21 cellular contexts compared by ENCODE assay signal in genomic region chr14:69882086-69882864, GRCh38. TPM values are rescaled to one million over a fixed set of nuclear protein-coding genes. Genes with fewer than 3 reads are reported as not detected.
DNase-seq lines count a peak whose midpoint lies in the region; ATAC-seq, FAIRE-seq and TF ChIP-seq lines count a peak whose summit lies in the region.
"Had no signal": no experiment of that assay in that cellular context is flagged by ENCODE, and none has a peak within 500 bp of the region (broad histone marks: within the 10 kb centered on the region; RNA-seq: fewer than 3 reads in every experiment).

No MANE protein-coding gene starts in this region.

- no peak overlapping the region for H2AK5ac ChIP-seq in neuronal stem cell (ENCODE audit: low read depth, low read length)

- H3K4me2 ChIP-seq in neuronal stem cell (ENCODE audit: insufficient read depth, low read length, poor library complexity, severe bottlenecking) = peak overlapping the region; percentile 58

- H3K79me1 ChIP-seq in neuronal stem cell (ENCODE audit: low read depth, low read length) = peaks cover 7% of the 10 kb centered on the region

- TF ChIP-seq POLR2A in GM18505 (IDR thresholded peaks at IDR 0.05; ENCODE audit: borderline replicate concordance, extremely low read depth, insufficient read depth, insufficient read length) = no peak

- peak overlapping the region; percentile 91 for H3K4me3 ChIP-seq in ectodermal cell (ENCODE audit: insufficient read depth, low read depth, low read length)
- peak overlapping the region; percentile 10 to 87 for H3K4me3 ChIP-seq in neuronal stem cell (ENCODE audit: low read length in 2 of 2)
- H3K4me3 ChIP-seq: pancreas had no signal

- H3K4ac ChIP-seq in neuronal stem cell (ENCODE audit: low read length) = no peak overlapping the region

- H4K8ac ChIP-seq in neuronal stem cell (ENCODE audit: low read depth, low read length) = no peak overlapping the region

- peak; percentile 44 for DNase-seq in D721Med (ENCODE audit: insufficient read length, low spot score)
- peak; percentile 29 for DNase-seq in NCI-H2227 (lab: John Stamatoyannopoulos, UW; ENCODE audit: unreplicated experiment)
- DNase-seq in neuronal stem cell (ENCODE audit: low spot score) = no peak
- DNase-seq: activated CD4-positive, alpha-beta T cell treated with anti-CD3 and anti-CD28 coated beads, Interleukin-2, amount 50 U/mL, for 1 hour; activated naive CD8-positive, alpha-beta T cell treated with anti-CD3 and anti-CD28 coated beads, Interleukin-2, amount 10 ng/mL, durations not matched to agents 7 days and 5 days; CD8-positive, alpha-beta memory T cell; DMS79; endodermal cell; left cardiac atrium; NCI-H187; pancreas; substantia nigra; T-helper 2 cell had no signal

- no peak overlapping the region for H2BK5ac ChIP-seq in neuronal stem cell (ENCODE audit: low read length)

- H3K36me3 ChIP-seq in ectodermal cell (ENCODE audit: control insufficient read depth, insufficient read depth, low read length) (no peaks in the 10 kb centered on the region), neuronal stem cell (replicated peaks in 1 of 2; ENCODE audit: control insufficient read depth in 2 of 2, insufficient read depth in 2 of 2, low read length in 2 of 2) (peaks cover 0 to 19% of the 10 kb centered on the region in 2 donors)
- H3K36me3 ChIP-seq: pancreas had no signal

- ATAC-seq in HG02759 (IDR thresholded peaks at IDR 0.05; ENCODE audit: unreplicated experiment) (no peak), GM18505 (IDR thresholded peaks at IDR 0.05; ENCODE audit: unreplicated experiment) (no peak), GM18511 (IDR thresholded peaks at IDR 0.05; ENCODE audit: unreplicated experiment) (no peak)
- ATAC-seq: activated T-helper 17 cell treated with anti-CD3 and anti-CD28 coated beads, Interleukin-2, amount 50 U/mL, for 72 hours; left cardiac atrium; pancreas; sciatic nerve had no signal

- H3K18ac ChIP-seq in neuronal stem cell (ENCODE audit: low read length) = no peak overlapping the region

- H3K27me3 ChIP-seq in ectodermal cell (ENCODE audit: control insufficient read depth, insufficient read depth, low read length, poor library complexity, severe bottlenecking) (no peaks in the 10 kb centered on the region), neuronal stem cell (ENCODE audit: control insufficient read depth in 3 of 3, insufficient read depth in 3 of 3, low read depth in 1 of 3, low read length in 3 of 3) (no peaks in the 10 kb centered on the region)

- no peak for TF ChIP-seq CTCF in D721Med (IDR thresholded peaks at IDR 0.05; ENCODE audit: insufficient read depth, missing control alignments)

- H3K9ac ChIP-seq in neuronal stem cell (ENCODE audit: low read depth, low read length, poor library complexity) = no peak overlapping the region

- no peak overlapping the region for H3K14ac ChIP-seq in neuronal stem cell (ENCODE audit: low read length)

- H3K9me3 ChIP-seq in ectodermal cell (ENCODE audit: control insufficient read depth, low read length) (no peaks in the 10 kb centered on the region), neuronal stem cell (replicated peaks in 1 of 2; ENCODE audit: control insufficient read depth in 2 of 2, insufficient read depth in 1 of 2, low read depth in 1 of 2, low read length in 2 of 2) (peaks cover 0 to 26% of the 10 kb centered on the region in 2 donors)
- H3K9me3 ChIP-seq: pancreas had no signal

- no peak overlapping the region for H3K23ac ChIP-seq in neuronal stem cell (ENCODE audit: low read depth, low read length, poor library complexity)

- no peak overlapping the region for H2AFZ ChIP-seq in neuronal stem cell (ENCODE audit: low read length)

- no peak overlapping the region for H2BK120ac ChIP-seq in neuronal stem cell (ENCODE audit: low read depth, low read length)

- H3K4me1 ChIP-seq in ectodermal cell (ENCODE audit: control insufficient read depth, insufficient read depth, low read length) (peaks cover 33% of the 10 kb centered on the region), neuronal stem cell (ENCODE audit: control insufficient read depth in 2 of 2, insufficient read depth in 1 of 2, low read depth in 1 of 2, low read length in 2 of 2) (peaks cover 10 to 17% of the 10 kb centered on the region in 2 donors)

- H2BK12ac ChIP-seq in neuronal stem cell (ENCODE audit: low read length) = no peak overlapping the region

- peak overlapping the region; percentile 90 for H3K27ac ChIP-seq in ectodermal cell (ENCODE audit: insufficient read depth, low read depth, low read length, poor library complexity, severe bottlenecking)
- H3K27ac ChIP-seq in neuronal stem cell (replicated peaks; ENCODE audit: low read length) = peak overlapping the region; percentile 84
- H3K27ac ChIP-seq: pancreas, VCaP had no signal

- no peak overlapping the region for H4K91ac ChIP-seq in neuronal stem cell (ENCODE audit: low read depth, low read length, poor library complexity)

- H2BK15ac ChIP-seq in neuronal stem cell (ENCODE audit: low read length) = no peak overlapping the region

- WGBS in ectodermal cell, 2 experiments = 45 to 57% methylated on average over 11 of the region's 11 CpGs
- WGBS in neuronal stem cell (ENCODE audit: extremely low coverage in 2 of 2, insufficient read length in 2 of 2, insufficient replicate concordance in 1 of 2), 2 donors = no CpG with 5 or more reads among the region's 11 CpGs

- no peak for FAIRE-seq in D721Med (lab: Jason Lieb, UNC)
- FAIRE-seq: colon, pancreas had no signal

RNA-seq across cellular contexts. Expression of gene SMOC1, which starts 3.1 kb away (rescaled TPM):
- polyA plus RNA-seq in ectodermal cell (2013, experiment 1 of 4) = 87.3 TPM
- polyA plus RNA-seq in ectodermal cell (2013, experiment 2 of 4) = 109 TPM
- 87.5 TPM for polyA plus RNA-seq in ectodermal cell (2013, experiment 3 of 4)
- polyA plus RNA-seq in ectodermal cell (2013, experiment 4 of 4) = 108 TPM
- polyA plus RNA-seq in neuronal stem cell (2013, experiment 1 of 2) = 180 TPM
- 179 TPM for polyA plus RNA-seq in neuronal stem cell (2013, experiment 2 of 2)
- polyA plus RNA-seq: CD8-positive, alpha-beta memory T cell had no signal
